17 cellular contexts compared by ENCODE assay signal in the genomic region with DNA sequence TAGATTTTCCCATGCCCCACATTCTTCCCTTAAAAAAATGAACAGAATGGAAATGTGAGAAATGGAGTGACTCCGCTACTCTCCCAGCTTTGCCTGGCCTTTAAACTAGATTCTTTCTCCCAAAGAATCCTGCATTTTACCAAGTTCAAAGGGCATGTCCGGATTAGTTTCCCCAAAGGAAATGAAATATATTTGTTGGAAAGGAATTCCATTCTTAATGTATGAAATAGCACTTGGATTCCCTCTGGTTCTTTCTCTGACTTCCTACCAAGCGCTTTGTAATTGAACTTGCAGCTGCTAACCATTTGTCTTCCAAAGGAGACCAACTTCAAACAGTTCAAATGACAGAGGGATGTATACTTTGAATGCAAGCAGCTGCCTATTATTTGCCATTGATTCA. TPM values are rescaled to one million over a fixed set of nuclear protein-coding genes. Genes with fewer than 3 reads are reported as not detected.
DNase-seq lines count a peak whose midpoint lies in the region; ATAC-seq and TF ChIP-seq lines count a peak whose summit lies in the region.
"Had no signal": no experiment of that assay in that cellular context is flagged by ENCODE, and none has a peak within 500 bp of the region (broad histone marks: within the 10 kb centered on the region; RNA-seq: fewer than 3 reads in every experiment).

No MANE protein-coding gene starts in this region.

- H3K4me1 Mint-ChIP-seq in CD4-positive, alpha-beta T cell (ENCODE audit: low read depth): peaks cover 96% of the 10 kb centered on the region

- intact Hi-C loops in CD4-positive, alpha-beta T cell (cut with DNase I, micrococcal nuclease): no loop called here

- CTCF ChIA-PET in CD4-positive, alpha-beta T cell (lab: Charles Lee): interaction anchor here (0.9 to 5.8 kb wide), 4 partner anchors 7 to 19 kb away, joined by 3 to 34 read pairs (median 6); partner anchors contain the start of gene MAP2K1

- H3K4me3 ChIP-seq in effector memory CD4-positive, alpha-beta T cell (ENCODE audit: insufficient read depth, low read depth, low read length, poor library complexity, severe bottlenecking): no peak overlapping the region

- no peak for DNase-seq in CD4-positive, alpha-beta T cell
- DNase-seq in LHCN-M2 (ENCODE audit: low read depth): peak; percentile 85
- peak; percentile 80 for DNase-seq in dermis blood vessel endothelial cell
- peak; percentile 54 for DNase-seq in myocyte (ENCODE audit: low read depth)
- no peak for DNase-seq in activated naive CD4-positive, alpha-beta T cell treated with Interleukin-2 at 50 U/mL for 16 hours
- no peak for DNase-seq in effector memory CD4-positive, alpha-beta T cell
- DNase-seq in NCI-H1048 (lab: John Stamatoyannopoulos, UW): no peak
- DNase-seq: activated CD4-positive, alpha-beta T cell treated with anti-CD3 and anti-CD28 coated beads, Interleukin-2, amount 10 ng/mL, durations not matched to agents 7 days and 5 days; activated T-cell treated with anti-CD3 and anti-CD28 coated beads, Interleukin-2, amount 50 U/mL, for 72 hours; amygdala; DMS 273 treated with DMSO at 0.1 percent for 48 hours; foreskin keratinocyte; immature natural killer cell; NCI-H1694 treated with DMSO at 0.1 percent for 48 hours; NCI-H82 had no signal

- no peaks in the 10 kb centered on the region for H3K36me3 ChIP-seq in effector memory CD4-positive, alpha-beta T cell (ENCODE audit: control insufficient read depth, insufficient read depth, low read length)

- H3K36me3 Mint-ChIP-seq in CD4-positive, alpha-beta T cell (ENCODE audit: low read depth): peaks cover 2% of the 10 kb centered on the region
- H3K36me3 Mint-ChIP-seq: immature natural killer cell had no signal

- no peaks in the 10 kb centered on the region for H3K27me3 ChIP-seq in CD4-positive, alpha-beta T cell (ENCODE audit: control insufficient read depth, insufficient read depth, low read length)
- no peaks in the 10 kb centered on the region for H3K27me3 ChIP-seq in effector memory CD4-positive, alpha-beta T cell (replicated peaks; ENCODE audit: control insufficient read depth, insufficient read depth, low read length, poor library complexity, severe bottlenecking)
- H3K27me3 ChIP-seq: foreskin keratinocyte had no signal

- no peak overlapping the region for H3K27ac ChIP-seq in CD4-positive, alpha-beta T cell (ENCODE audit: low read depth, low read length)
- H3K27ac ChIP-seq in effector memory CD4-positive, alpha-beta T cell (ENCODE audit: insufficient read depth, low read length, poor library complexity, severe bottlenecking): no peak overlapping the region
- H3K27ac ChIP-seq: foreskin keratinocyte had no signal

- no peak for TF ChIP-seq CTCF in CD4-positive, alpha-beta T cell (IDR thresholded peaks at IDR 0.05)

- peak overlapping the region; percentile 39 for H3K4me3 Mint-ChIP-seq in CD4-positive, alpha-beta T cell
- H3K4me3 Mint-ChIP-seq: activated CD4-positive, alpha-beta T cell treated with anti-CD3 and anti-CD28 coated beads, Interleukin-2, amount 10 ng/mL, durations not matched to agents 7 days and 5 days; activated T-cell treated with anti-CD3 and anti-CD28 coated beads, Interleukin-2, amount 50 U/mL, for 72 hours had no signal

- no peaks in the 10 kb centered on the region for H3K27me3 Mint-ChIP-seq in CD4-positive, alpha-beta T cell
- H3K27me3 Mint-ChIP-seq: activated CD4-positive, alpha-beta T cell treated with anti-CD3 and anti-CD28 coated beads, Interleukin-2, amount 10 ng/mL, durations not matched to agents 7 days and 5 days; B cell had no signal

- H3K9me3 ChIP-seq in CD4-positive, alpha-beta T cell (ENCODE audit: control insufficient read depth, low read length): no peaks in the 10 kb centered on the region
- no peaks in the 10 kb centered on the region for H3K9me3 ChIP-seq in effector memory CD4-positive, alpha-beta T cell (ENCODE audit: control insufficient read depth, low read length)

- peaks cover 52% of the 10 kb centered on the region for H3K4me1 ChIP-seq in effector memory CD4-positive, alpha-beta T cell (ENCODE audit: control insufficient read depth, insufficient read depth, low read length, poor library complexity, severe bottlenecking)

- peak overlapping the region; percentile 31 for H3K27ac Mint-ChIP-seq in CD4-positive, alpha-beta T cell
- H3K27ac Mint-ChIP-seq: activated CD4-positive, alpha-beta T cell treated with anti-CD3 and anti-CD28 coated beads, Interleukin-2, amount 10 ng/mL, durations not matched to agents 7 days and 5 days; activated T-cell treated with anti-CD3 and anti-CD28 coated beads, Interleukin-2, amount 50 U/mL, for 72 hours; B cell had no signal

- POLR2A ChIA-PET in CD4-positive, alpha-beta T cell (lab: Charles Lee): interaction anchor here (1.0 to 1.7 kb wide), 3 partner anchors 12 to 30 kb away, joined by 3 to 5 read pairs (median 4); no protein-coding TSS in a partner anchor

- H3K9me3 Mint-ChIP-seq in CD4-positive, alpha-beta T cell: no peaks in the 10 kb centered on the region
- H3K9me3 Mint-ChIP-seq: activated CD4-positive, alpha-beta T cell treated with anti-CD3 and anti-CD28 coated beads, Interleukin-2, amount 10 ng/mL, durations not matched to agents 7 days and 5 days; activated T-cell treated with anti-CD3 and anti-CD28 coated beads, Interleukin-2, amount 50 U/mL, for 72 hours; immature natural killer cell had no signal

- no peak for ATAC-seq in CD4-positive, alpha-beta T cell (ENCODE audit: poor library complexity)
- no peak for ATAC-seq in HG03469 (IDR thresholded peaks at IDR 0.05; ENCODE audit: unreplicated experiment)
- ATAC-seq: activated T-cell treated with anti-CD3 and anti-CD28 coated beads, Interleukin-2, amount 50 U/mL, for 72 hours; foreskin keratinocyte had no signal

RNA-seq across cellular contexts. Expression of gene MAP2K1, which starts 18.9 kb away (rescaled TPM):
- total RNA-seq in CD4-positive, alpha-beta T cell: 10 to 100 TPM; 33.8 to 34.7 TPM
- total RNA-seq in LHCN-M2 (2014; rRNA removed) (60.5 and 68.4 TPM in 2 replicates), dermis blood vessel endothelial cell (39.2 and 41.4 TPM in 2 replicates), myocyte (59.6 and 86.7 TPM in 2 replicates)
- 41.6 TPM for polyA plus RNA-seq in LHCN-M2 (2012)
- 48.9 TPM for polyA plus RNA-seq in myocyte (2012)

RNA-seq across cellular contexts. Expression of gene TIPIN, which starts 49.1 kb away (rescaled TPM):
- total RNA-seq in CD4-positive, alpha-beta T cell: 1 to 10 TPM; 3.7 to 3.9 TPM
- total RNA-seq in LHCN-M2 (2014; rRNA removed) (19.6 and 23.2 TPM in 2 replicates), dermis blood vessel endothelial cell (7.8 and 12.4 TPM in 2 replicates), myocyte (6.3 and 7.8 TPM in 2 replicates)
- polyA plus RNA-seq in LHCN-M2 (2012): 12.3 TPM
- 5.3 TPM for polyA plus RNA-seq in myocyte (2012)

Comparison
In these comparisons a context has a peak if more than half of its experiments do, and no peak if none do; other contexts are left out.
1. DNase-seq: peak in LHCN-M2 (single experiment), dermis blood vessel endothelial cell (single experiment) and myocyte (single experiment); none in CD4-positive, alpha-beta T cell (0 of 10), activated naive CD4-positive, alpha-beta T cell treated with Interleukin-2 at 50 U/mL for 16 hours (single experiment), effector memory CD4-positive, alpha-beta T cell (0 of 3) and NCI-H1048 (single experiment).